Comparison of ENCODE assay signal across 13 cellular contexts in genomic region chr1:208252126-208252853, GRCh38. TPM values are rescaled to one million over a fixed set of nuclear protein-coding genes. Genes with fewer than 3 reads are reported as not detected.
DNase-seq lines count a peak whose midpoint lies in the region; ATAC-seq and TF ChIP-seq lines count a peak whose summit lies in the region.
"Had no signal": no experiment of that assay in that cellular context is flagged by ENCODE, and none has a peak within 500 bp of the region (broad histone marks: within the 10 kb centered on the region; RNA-seq: fewer than 3 reads in every experiment).

No MANE protein-coding gene starts in this region.

- H3K4ac ChIP-seq in mesenchymal stem cell (ENCODE audit: low read depth in 1 of 2, low read length in 2 of 2): no peak overlapping the region

- CTCF ChIA-PET in activated CD4-positive, alpha-beta T cell treated with anti-CD3 and anti-CD28 coated beads, Interleukin-2, amount 10 ng/mL, durations not matched to agents 7 days and 5 days (lab: Charles Lee): interaction anchor here (0.5 to 0.7 kb wide), 2 partner anchors 13 to 230 kb away, joined by 3 read pairs; no protein-coding TSS in a partner anchor

- H3K14ac ChIP-seq in mesenchymal stem cell (ENCODE audit: low read length in 2 of 2): no peak overlapping the region

- H3K4me1 Mint-ChIP-seq in activated T-helper 1 cell treated with anti-CD3 and anti-CD28 coated beads, Interleukin-12 subunit alpha, Interleukin-12 subunit beta, Interleukin-2, Interleukin-4 antibody, amounts not matched to agents 30 ng/mL and 10 ng/mL and 1 ng/mL, durations not matched to agents 14 hours and 24 hours and 36 hours (ENCODE audit: low read depth): no peaks in the 10 kb centered on the region
- H3K4me1 Mint-ChIP-seq in activated CD4-positive, alpha-beta T cell treated with anti-CD3 and anti-CD28 coated beads, Interleukin-2, amount 10 ng/mL, durations not matched to agents 7 days and 5 days: no peaks in the 10 kb centered on the region
- H3K4me1 Mint-ChIP-seq: activated CD8-positive, alpha-beta memory T cell treated with anti-CD3 and anti-CD28 coated beads, Interleukin-2, amount 10 ng/mL, durations not matched to agents 7 days and 5 days had no signal

- no peaks in the 10 kb centered on the region for H3K79me1 ChIP-seq in mesenchymal stem cell (replicated peaks; ENCODE audit: low read length, poor library complexity, severe bottlenecking)

- no peaks in the 10 kb centered on the region for H3K36me3 ChIP-seq in BE2C
- no peaks in the 10 kb centered on the region for H3K36me3 ChIP-seq in colonic mucosa
- no peaks in the 10 kb centered on the region for H3K36me3 ChIP-seq in mesenchymal stem cell (ENCODE audit: control insufficient read depth in 1 of 2, insufficient read depth in 2 of 2, low read depth in 1 of 2, low read length in 2 of 2)

- no peak overlapping the region for H3K23ac ChIP-seq in mesenchymal stem cell (ENCODE audit: low read length in 2 of 2)

- no peak overlapping the region for H3K27ac Mint-ChIP-seq in activated T-helper 1 cell treated with anti-CD3 and anti-CD28 coated beads, Interleukin-12 subunit alpha, Interleukin-12 subunit beta, Interleukin-2, Interleukin-4 antibody, amounts not matched to agents 30 ng/mL and 10 ng/mL and 1 ng/mL, durations not matched to agents 14 hours and 24 hours and 36 hours
- no peak overlapping the region for H3K27ac Mint-ChIP-seq in activated CD4-positive, alpha-beta T cell treated with anti-CD3 and anti-CD28 coated beads, Interleukin-2, amount 10 ng/mL, durations not matched to agents 7 days and 5 days
- H3K27ac Mint-ChIP-seq: activated CD8-positive, alpha-beta memory T cell treated with anti-CD3 and anti-CD28 coated beads, Interleukin-2, amount 10 ng/mL, durations not matched to agents 7 days and 5 days had no signal

- H3K27me3 Mint-ChIP-seq in activated T-helper 1 cell treated with anti-CD3 and anti-CD28 coated beads, Interleukin-12 subunit alpha, Interleukin-12 subunit beta, Interleukin-2, Interleukin-4 antibody, amounts not matched to agents 30 ng/mL and 10 ng/mL and 1 ng/mL, durations not matched to agents 14 hours and 24 hours and 36 hours (ENCODE audit: insufficient read depth): peaks cover 9% of the 10 kb centered on the region
- H3K27me3 Mint-ChIP-seq in activated CD4-positive, alpha-beta T cell treated with anti-CD3 and anti-CD28 coated beads, Interleukin-2, amount 10 ng/mL, durations not matched to agents 7 days and 5 days: peaks cover 22% of the 10 kb centered on the region

- H4K91ac ChIP-seq in mesenchymal stem cell (ENCODE audit: low read length): no peak overlapping the region

- DNase-seq in BE2C: peak; percentile 75
- DNase-seq in HuH-7 (ENCODE audit: low spot score): peak; percentile 53
- DNase-seq in colonic mucosa: no peak
- peak; percentile 64 for DNase-seq in mesenchymal stem cell
- no peak for DNase-seq in activated T-helper 1 cell treated with anti-CD3 and anti-CD28 coated beads, Interleukin-12 subunit alpha, Interleukin-12 subunit beta, Interleukin-2, Interleukin-4 antibody, amounts not matched to agents 30 ng/mL and 10 ng/mL and 1 ng/mL, durations not matched to agents 14 hours and 24 hours and 36 hours (ENCODE audit: low spot score)
- DNase-seq in activated CD4-positive, alpha-beta T cell treated with anti-CD3 and anti-CD28 coated beads, Interleukin-2, amount 10 ng/mL, durations not matched to agents 7 days and 5 days: no peak
- DNase-seq in lower leg skin (ENCODE audit: low spot score in 2 of 2): no peak
- DNase-seq: activated CD8-positive, alpha-beta memory T cell treated with anti-CD3 and anti-CD28 coated beads, Interleukin-2, amount 10 ng/mL, durations not matched to agents 7 days and 5 days; effector CD8-positive, alpha-beta T cell; GDM1; PC-9 had no signal

- no peak overlapping the region for H4K8ac ChIP-seq in mesenchymal stem cell (ENCODE audit: low read length)

- POLR2A ChIA-PET in activated CD4-positive, alpha-beta T cell treated with anti-CD3 and anti-CD28 coated beads, Interleukin-2, amount 10 ng/mL, durations not matched to agents 7 days and 5 days (lab: Charles Lee): no interaction called here

- H2BK120ac ChIP-seq in mesenchymal stem cell (ENCODE audit: low read depth, low read length): no peak overlapping the region

- H2AFZ ChIP-seq in mesenchymal stem cell (ENCODE audit: low read depth, low read length): no peak overlapping the region
- H2AFZ ChIP-seq: PC-9 had no signal

- no peak overlapping the region for H2AK5ac ChIP-seq in mesenchymal stem cell (ENCODE audit: low read length, severe bottlenecking)

- no peak for TF ChIP-seq POLR2A in lower leg skin (IDR thresholded peaks at IDR 0.05)

- H3K4me3 ChIP-seq in BE2C (ENCODE audit: low read depth, low read length) (peak overlapping the region; percentile 20; the same call in 1 of the 2 replicates), colonic mucosa (no peak overlapping the region), mesenchymal stem cell (ENCODE audit: insufficient read depth in 1 of 2, low read depth in 1 of 2, low read length in 2 of 2) (no peak overlapping the region), lower leg skin (ENCODE audit: low read depth, poor library complexity, severe bottlenecking) (no peak overlapping the region)
- H3K4me3 ChIP-seq: PC-9 had no signal

- H2BK12ac ChIP-seq in mesenchymal stem cell (ENCODE audit: low read length in 2 of 2): no peak overlapping the region

- H3K36me3 Mint-ChIP-seq in activated T-helper 1 cell treated with anti-CD3 and anti-CD28 coated beads, Interleukin-12 subunit alpha, Interleukin-12 subunit beta, Interleukin-2, Interleukin-4 antibody, amounts not matched to agents 30 ng/mL and 10 ng/mL and 1 ng/mL, durations not matched to agents 14 hours and 24 hours and 36 hours (ENCODE audit: low read depth): no peaks in the 10 kb centered on the region
- no peaks in the 10 kb centered on the region for H3K36me3 Mint-ChIP-seq in activated CD4-positive, alpha-beta T cell treated with anti-CD3 and anti-CD28 coated beads, Interleukin-2, amount 10 ng/mL, durations not matched to agents 7 days and 5 days (ENCODE audit: low read depth)
- H3K36me3 Mint-ChIP-seq: activated CD8-positive, alpha-beta memory T cell treated with anti-CD3 and anti-CD28 coated beads, Interleukin-2, amount 10 ng/mL, durations not matched to agents 7 days and 5 days had no signal

- H2BK15ac ChIP-seq in mesenchymal stem cell (ENCODE audit: low read depth, poor library complexity, severe bottlenecking): no peak overlapping the region

- ATAC-seq in HG03378 (IDR thresholded peaks at IDR 0.05; ENCODE audit: unreplicated experiment): no peak
- ATAC-seq: activated CD8-positive, alpha-beta memory T cell treated with anti-CD3 and anti-CD28 coated beads, Interleukin-2, amount 10 ng/mL, durations not matched to agents 7 days and 5 days had no signal

- no peak overlapping the region for H3K18ac ChIP-seq in mesenchymal stem cell (ENCODE audit: low read depth in 1 of 2, low read length in 2 of 2)

- no peak overlapping the region for H3K4me3 Mint-ChIP-seq in activated T-helper 1 cell treated with anti-CD3 and anti-CD28 coated beads, Interleukin-12 subunit alpha, Interleukin-12 subunit beta, Interleukin-2, Interleukin-4 antibody, amounts not matched to agents 30 ng/mL and 10 ng/mL and 1 ng/mL, durations not matched to agents 14 hours and 24 hours and 36 hours
- no peak overlapping the region for H3K4me3 Mint-ChIP-seq in activated CD4-positive, alpha-beta T cell treated with anti-CD3 and anti-CD28 coated beads, Interleukin-2, amount 10 ng/mL, durations not matched to agents 7 days and 5 days
- H3K4me3 Mint-ChIP-seq: activated CD8-positive, alpha-beta memory T cell treated with anti-CD3 and anti-CD28 coated beads, Interleukin-2, amount 10 ng/mL, durations not matched to agents 7 days and 5 days had no signal

- H3K27me3 ChIP-seq in BE2C (no peaks in the 10 kb centered on the region), colonic mucosa (no peaks in the 10 kb centered on the region), mesenchymal stem cell (ENCODE audit: control insufficient read depth in 1 of 2, insufficient read depth in 1 of 2, low read length in 2 of 2) (peaks cover 6 to 81% of the 10 kb centered on the region in 2 experiments)

- H3K4me1 ChIP-seq in BE2C (peaks cover 31% of the 10 kb centered on the region), colonic mucosa (no peaks in the 10 kb centered on the region), mesenchymal stem cell (ENCODE audit: control insufficient read depth, insufficient read depth, low read depth, low read length) (no peaks in the 10 kb centered on the region)

- no peak overlapping the region for H2BK5ac ChIP-seq in mesenchymal stem cell (ENCODE audit: low read depth, low read length, poor library complexity, severe bottlenecking)

- peak overlapping the region; percentile 76 for H3K4me2 ChIP-seq in mesenchymal stem cell (ENCODE audit: low read length, poor library complexity, severe bottlenecking)
- H3K4me2 ChIP-seq: PC-9 had no signal

- WGBS in mesenchymal stem cell: 44% methylated on average over 18 of the region's 18 CpGs
- 54 to 66% methylated on average over 18 of the region's 18 CpGs for WGBS in lower leg skin, 2 donors

- intact Hi-C loops in colonic mucosa (cut with DNase I) (no loop called here), lower leg skin (cut with DNase I; ENCODE audit: low total_unique reads) (no loop called here)
- intact Hi-C loops in activated T-helper 1 cell treated with anti-CD3 and anti-CD28 coated beads, Interleukin-12 subunit alpha, Interleukin-12 subunit beta, Interleukin-2, Interleukin-4 antibody, amounts not matched to agents 30 ng/mL and 10 ng/mL and 1 ng/mL, durations not matched to agents 14 hours and 24 hours and 36 hours (cut with micrococcal nuclease): no loop called here

- TF ChIP-seq CTCF in BE2C (IDR thresholded peaks at IDR 0.05; ENCODE audit: low read depth, low read length) (peak; percentile 76), colonic mucosa (IDR thresholded peaks at IDR 0.05) (peak; percentile 25), lower leg skin (IDR thresholded peaks at IDR 0.05) (no peak)

- H3K27ac ChIP-seq in colonic mucosa: no peak overlapping the region
- no peak overlapping the region for H3K27ac ChIP-seq in mesenchymal stem cell (ENCODE audit: low read length, poor library complexity, severe bottlenecking)
- H3K27ac ChIP-seq: HL-60, PC-9 had no signal

- H3K9me3 ChIP-seq in BE2C (no peaks in the 10 kb centered on the region), colonic mucosa (no peaks in the 10 kb centered on the region), mesenchymal stem cell (ENCODE audit: control insufficient read depth, low read length) (no peaks in the 10 kb centered on the region)

- H3K9me3 Mint-ChIP-seq in activated T-helper 1 cell treated with anti-CD3 and anti-CD28 coated beads, Interleukin-12 subunit alpha, Interleukin-12 subunit beta, Interleukin-2, Interleukin-4 antibody, amounts not matched to agents 30 ng/mL and 10 ng/mL and 1 ng/mL, durations not matched to agents 14 hours and 24 hours and 36 hours: no peaks in the 10 kb centered on the region
- no peaks in the 10 kb centered on the region for H3K9me3 Mint-ChIP-seq in activated CD4-positive, alpha-beta T cell treated with anti-CD3 and anti-CD28 coated beads, Interleukin-2, amount 10 ng/mL, durations not matched to agents 7 days and 5 days

- H3K9ac ChIP-seq in colonic mucosa (ENCODE audit: low read depth in 2 of 2, low read length in 2 of 2) (no peak overlapping the region), mesenchymal stem cell (ENCODE audit: low read length) (no peak overlapping the region)

RNA-seq across cellular contexts. Expression of gene PLXNA2, which starts 8.1 kb away (rescaled TPM):
- polyA plus RNA-seq in BE2C (2012; ENCODE audit: insufficient read depth, insufficient read length, low read depth): 11.4 TPM
- 10 to 100 TPM; 46.1 to 81.6 TPM for total RNA-seq in colonic mucosa
- 4.6 TPM for polyA plus RNA-seq in mesenchymal stem cell (2013, experiment 1 of 2)
- 4.6 TPM for polyA plus RNA-seq in mesenchymal stem cell (2013, experiment 2 of 2)
- total RNA-seq in activated T-helper 1 cell treated with anti-CD3 and anti-CD28 coated beads, Interleukin-12 subunit alpha, Interleukin-12 subunit beta, Interleukin-2, Interleukin-4 antibody, amounts not matched to agents 30 ng/mL and 10 ng/mL and 1 ng/mL, durations not matched to agents 14 hours and 24 hours and 36 hours: 0.02 and 0.08 TPM in 2 replicates
- 1 to 10 TPM; 1.1 to 1.2 TPM for total RNA-seq in activated CD4-positive, alpha-beta T cell treated with anti-CD3 and anti-CD28 coated beads, Interleukin-2, amount 10 ng/mL, durations not matched to agents 7 days and 5 days
- 10 to 100 TPM; 27.4 to 44.2 (median 36.9) TPM for total RNA-seq in lower leg skin

Comparison
In these comparisons a context has a peak if more than half of its experiments do, and no peak if none do; other contexts are left out.
1. DNase-seq: peak in BE2C (single experiment), HuH-7 (single experiment) and mesenchymal stem cell (single experiment); none in colonic mucosa (single experiment), activated T-helper 1 cell treated with anti-CD3 and anti-CD28 coated beads, Interleukin-12 subunit alpha, Interleukin-12 subunit beta, Interleukin-2, Interleukin-4 antibody, amounts not matched to agents 30 ng/mL and 10 ng/mL and 1 ng/mL, durations not matched to agents 14 hours and 24 hours and 36 hours (single experiment), activated CD4-positive, alpha-beta T cell treated with anti-CD3 and anti-CD28 coated beads, Interleukin-2, amount 10 ng/mL, durations not matched to agents 7 days and 5 days (single experiment) and lower leg skin (0 of 2).
2. CTCF ChIP-seq: peak in BE2C (single experiment) and colonic mucosa (single experiment); none in lower leg skin (0 of 3).
3. RNA of gene PLXNA2, which starts 8.1 kb away (total RNA-seq): 46.1 to 81.6 TPM in colonic mucosa and 27.4 to 44.2 TPM in lower leg skin; 1.1 to 1.2 TPM in activated CD4-positive, alpha-beta T cell treated with anti-CD3 and anti-CD28 coated beads, Interleukin-2, amount 10 ng/mL, durations not matched to agents 7 days and 5 days and 0.02 to 0.08 TPM in activated T-helper 1 cell treated with anti-CD3 and anti-CD28 coated beads, Interleukin-12 subunit alpha, Interleukin-12 subunit beta, Interleukin-2, Interleukin-4 antibody, amounts not matched to agents 30 ng/mL and 10 ng/mL and 1 ng/mL, durations not matched to agents 14 hours and 24 hours and 36 hours; every median in the first group is over 10 times any median in the second.